ENCODE assay signal across 8 cellular contexts in genomic region chr17:38922538-38923291, GRCh38. TPM values are rescaled to one million over a fixed set of nuclear protein-coding genes. Genes with fewer than 3 reads are reported as not detected.
DNase-seq lines count a peak whose midpoint lies in the region; ATAC-seq and TF ChIP-seq lines count a peak whose summit lies in the region.

No MANE protein-coding gene starts in this region.

- peak in 1 of 2 donors; percentile 11 for DNase-seq in stimulated activated naive CD8-positive, alpha-beta T cell treated with anti-CD3 and anti-CD28 coated beads, Interleukin-15, amount 100 ng/mL, for 72 hours
- DNase-seq in stimulated activated naive CD8-positive, alpha-beta T cell treated with anti-CD3 and anti-CD28 coated beads, Interleukin-15, Interleukin-2, amounts not matched to agents 100 U/mL and 50 U/mL, for 24 hours, result no peak
- peak; percentile 26 for DNase-seq in activated CD8-positive, alpha-beta T cell treated with anti-CD3 and anti-CD28 coated beads, Interleukin-2, amount 10 ng/mL, durations not matched to agents 7 days and 5 days
- peak; percentile 49 for DNase-seq in globus pallidus (ENCODE audit: low spot score)
- peak; percentile 56 to 72 for DNase-seq in psoas muscle
- no peak for DNase-seq in NCI-H2107 (lab: John Stamatoyannopoulos, UW)

- POLR2A ChIA-PET in activated CD8-positive, alpha-beta T cell treated with anti-CD3 and anti-CD28 coated beads, Interleukin-2, amount 10 ng/mL, durations not matched to agents 7 days and 5 days (lab: Charles Lee), result interaction anchor here (0.8 to 5.0 kb wide), 5 partner anchors 23 to 69 kb away, joined by 3 to 33 read pairs (median 3); partner anchors contain the start of gene RPL23

- H3K9me3 ChIP-seq in psoas muscle, result no peaks in the 10 kb centered on the region

- peak overlapping the region; percentile 41 for H3K27ac ChIP-seq in psoas muscle

- TF ChIP-seq CTCF in psoas muscle (IDR thresholded peaks at IDR 0.05), result no peak

- H3K4me3 Mint-ChIP-seq in stimulated activated naive CD8-positive, alpha-beta T cell treated with anti-CD3 and anti-CD28 coated beads, Interleukin-15, amount 100 ng/mL, for 72 hours, result no peak overlapping the region
- no peak overlapping the region for H3K4me3 Mint-ChIP-seq in activated CD8-positive, alpha-beta T cell treated with anti-CD3 and anti-CD28 coated beads, Interleukin-2, amount 10 ng/mL, durations not matched to agents 7 days and 5 days

- H3K36me3 ChIP-seq in psoas muscle (ENCODE audit: insufficient read depth in 1 of 2, low read depth in 1 of 2), result peaks cover 0 to 17% of the 10 kb centered on the region in 2 donors

- peaks cover 74% of the 10 kb centered on the region for H3K4me1 Mint-ChIP-seq in stimulated activated naive CD8-positive, alpha-beta T cell treated with anti-CD3 and anti-CD28 coated beads, Interleukin-15, amount 100 ng/mL, for 72 hours
- peaks cover 50% of the 10 kb centered on the region for H3K4me1 Mint-ChIP-seq in activated CD8-positive, alpha-beta T cell treated with anti-CD3 and anti-CD28 coated beads, Interleukin-2, amount 10 ng/mL, durations not matched to agents 7 days and 5 days (ENCODE audit: low read depth)

- H3K4me3 ChIP-seq in psoas muscle, result no peak overlapping the region

- no peaks in the 10 kb centered on the region for H3K27me3 Mint-ChIP-seq in stimulated activated naive CD8-positive, alpha-beta T cell treated with anti-CD3 and anti-CD28 coated beads, Interleukin-15, amount 100 ng/mL, for 72 hours
- H3K27me3 Mint-ChIP-seq in activated CD8-positive, alpha-beta T cell treated with anti-CD3 and anti-CD28 coated beads, Interleukin-2, amount 10 ng/mL, durations not matched to agents 7 days and 5 days (ENCODE audit: low read depth), result no peaks in the 10 kb centered on the region

- H3K27ac Mint-ChIP-seq in stimulated activated naive CD8-positive, alpha-beta T cell treated with anti-CD3 and anti-CD28 coated beads, Interleukin-15, amount 100 ng/mL, for 72 hours, result peak overlapping the region in 1 of 2 donors; percentile 75
- H3K27ac Mint-ChIP-seq in activated CD8-positive, alpha-beta T cell treated with anti-CD3 and anti-CD28 coated beads, Interleukin-2, amount 10 ng/mL, durations not matched to agents 7 days and 5 days, result peak overlapping the region; percentile 62

- peaks cover 16% of the 10 kb centered on the region for H3K4me1 ChIP-seq in psoas muscle

- H3K9me3 Mint-ChIP-seq in stimulated activated naive CD8-positive, alpha-beta T cell treated with anti-CD3 and anti-CD28 coated beads, Interleukin-15, amount 100 ng/mL, for 72 hours, result no peaks in the 10 kb centered on the region
- no peaks in the 10 kb centered on the region for H3K9me3 Mint-ChIP-seq in activated CD8-positive, alpha-beta T cell treated with anti-CD3 and anti-CD28 coated beads, Interleukin-2, amount 10 ng/mL, durations not matched to agents 7 days and 5 days (ENCODE audit: insufficient read depth)

- H3K36me3 Mint-ChIP-seq in activated CD8-positive, alpha-beta T cell treated with anti-CD3 and anti-CD28 coated beads, Interleukin-2, amount 10 ng/mL, durations not matched to agents 7 days and 5 days (ENCODE audit: low read depth), result peaks cover 29% of the 10 kb centered on the region

- intact Hi-C loops in psoas muscle (cut with DNase I), result no loop called here

- CTCF ChIA-PET in activated CD8-positive, alpha-beta T cell treated with anti-CD3 and anti-CD28 coated beads, Interleukin-2, amount 10 ng/mL, durations not matched to agents 7 days and 5 days (lab: Charles Lee), result interaction anchor here (0.8 to 3.0 kb wide), 13 partner anchors 10 to 242 kb away, joined by 3 to 14 read pairs (median 3); partner anchors contain the start of gene LASP1

- H3K27me3 ChIP-seq in psoas muscle (ENCODE audit: insufficient read depth in 3 of 3, low read length in 2 of 3), result no peaks in the 10 kb centered on the region

- WGBS in psoas muscle, 3 donors, result 34 to 49% (median 37%) methylated on average over 6 of the region's 6 CpGs

- ATAC-seq in stimulated activated naive CD8-positive, alpha-beta T cell treated with anti-CD3 and anti-CD28 coated beads, Interleukin-15, amount 100 ng/mL, for 72 hours, result peak; percentile 13
- no peak for ATAC-seq in stimulated activated naive CD8-positive, alpha-beta T cell treated with anti-CD3 and anti-CD28 coated beads, Interleukin-15, Interleukin-2, amounts not matched to agents 100 U/mL and 50 U/mL, for 24 hours
- ATAC-seq in activated CD8-positive, alpha-beta T cell treated with anti-CD3 and anti-CD28 coated beads, Interleukin-2, amount 10 ng/mL, durations not matched to agents 7 days and 5 days, result no peak
- ATAC-seq in psoas muscle (peak; percentile 24 to 70 (median 56)), HG03442 (IDR thresholded peaks at IDR 0.05; ENCODE audit: unreplicated experiment) (no peak), GM18867 (IDR thresholded peaks at IDR 0.05; ENCODE audit: unreplicated experiment) (no peak)

RNA-seq across cellular contexts. Expression of gene FBXO47, which starts 44.5 kb away (rescaled TPM):
- not detected for total RNA-seq in activated CD8-positive, alpha-beta T cell treated with anti-CD3 and anti-CD28 coated beads, Interleukin-2, amount 10 ng/mL, durations not matched to agents 7 days and 5 days
- total RNA-seq in psoas muscle, result not detected
- under 1 TPM in 1 of 3 donors, not detected in 2; 0.03 TPM for polyA plus RNA-seq in psoas muscle

RNA-seq across cellular contexts. Expression of gene LASP1, which starts 52.9 kb away (rescaled TPM):
- total RNA-seq in activated CD8-positive, alpha-beta T cell treated with anti-CD3 and anti-CD28 coated beads, Interleukin-2, amount 10 ng/mL, durations not matched to agents 7 days and 5 days, result 100 to 1,000 TPM; 268 to 276 TPM
- total RNA-seq in psoas muscle, result 10 to 100 TPM; 14.6 to 20.1 (median 17.2) TPM
- 10 to 100 TPM in 2 of 3 donors, 1 to 10 TPM in 1; 8.6 to 14.0 (median 10.9) TPM for polyA plus RNA-seq in psoas muscle

Comparison
In these comparisons a context has a peak if more than half of its experiments do, and no peak if none do; other contexts are left out.
1. ATAC-seq: peak in stimulated activated naive CD8-positive, alpha-beta T cell treated with anti-CD3 and anti-CD28 coated beads, Interleukin-15, amount 100 ng/mL, for 72 hours (single experiment) and psoas muscle (4 of 4); none in stimulated activated naive CD8-positive, alpha-beta T cell treated with anti-CD3 and anti-CD28 coated beads, Interleukin-15, Interleukin-2, amounts not matched to agents 100 U/mL and 50 U/mL, for 24 hours (single experiment), activated CD8-positive, alpha-beta T cell treated with anti-CD3 and anti-CD28 coated beads, Interleukin-2, amount 10 ng/mL, durations not matched to agents 7 days and 5 days (single experiment), HG03442 (single experiment) and GM18867 (single experiment).
2. DNase-seq: peak in activated CD8-positive, alpha-beta T cell treated with anti-CD3 and anti-CD28 coated beads, Interleukin-2, amount 10 ng/mL, durations not matched to agents 7 days and 5 days (single experiment), globus pallidus (single experiment) and psoas muscle (2 of 2); none in stimulated activated naive CD8-positive, alpha-beta T cell treated with anti-CD3 and anti-CD28 coated beads, Interleukin-15, Interleukin-2, amounts not matched to agents 100 U/mL and 50 U/mL, for 24 hours (single experiment) and NCI-H2107 (single experiment).
3. RNA of gene LASP1, which starts 52.9 kb away (total RNA-seq): 268 to 276 TPM in activated CD8-positive, alpha-beta T cell treated with anti-CD3 and anti-CD28 coated beads, Interleukin-2, amount 10 ng/mL, durations not matched to agents 7 days and 5 days; 14.6 to 20.1 TPM in psoas muscle; every median in the first group is over 10 times any median in the second.